Comparison of ENCODE assay signal across 20 cellular contexts in genomic region chr7:131897790-131898165, GRCh38.
DNase-seq lines count a peak whose midpoint lies in the region; ATAC-seq, FAIRE-seq and TF ChIP-seq lines count a peak whose summit lies in the region.
"Had no signal": no experiment of that assay in that cellular context is flagged by ENCODE, and none has a peak within 500 bp of the region (broad histone marks: within the 10 kb centered on the region; RNA-seq: fewer than 3 reads in every experiment).

No MANE protein-coding gene starts in this region.

- H3K27me3 Mint-ChIP-seq in H9 (ENCODE audit: low read depth): peaks cover 51% of the 10 kb centered on the region
- peaks cover 5% of the 10 kb centered on the region for H3K27me3 Mint-ChIP-seq in neural progenitor cell (ENCODE audit: insufficient read depth, low read depth)

- ATAC-seq in GM21447 (IDR thresholded peaks at IDR 0.05; ENCODE audit: unreplicated experiment): no peak

- no peak overlapping the region for H2BK120ac ChIP-seq in H9 (ENCODE audit: low read depth, low read length, poor library complexity, severe bottlenecking)
- no peak overlapping the region for H2BK120ac ChIP-seq in H1 (replicated peaks; ENCODE audit: low read depth, low read length)

- H3K4me1 Mint-ChIP-seq in H9 (peaks cover 30 to 32% of the 10 kb centered on the region in 2 experiments), neural progenitor cell (peaks cover 26% of the 10 kb centered on the region)
- H3K4me1 Mint-ChIP-seq: CD8-positive, alpha-beta memory T cell had no signal

- no peak overlapping the region for H3K4ac ChIP-seq in H9 (ENCODE audit: low read depth, low read length)
- no peak overlapping the region for H3K4ac ChIP-seq in H1 (replicated peaks; ENCODE audit: insufficient read length, low read depth, low read length)

- H3K18ac ChIP-seq in H9 (ENCODE audit: insufficient read length, low read depth, low read length) (no peak overlapping the region), H1 (ENCODE audit: extremely low read depth, low read length) (no peak overlapping the region)

- no peak overlapping the region for H3K27ac ChIP-seq in H9 (ENCODE audit: insufficient read length, low read depth, low read length)
- H3K27ac ChIP-seq in SJSA1: peak overlapping the region; percentile 81; the same call in 1 of the 2 replicates
- no peak overlapping the region for H3K27ac ChIP-seq in H1 (ENCODE audit: low read depth, low read length)
- no peak overlapping the region for H3K27ac ChIP-seq in neural progenitor cell
- H3K27ac ChIP-seq in MM.1S (ENCODE audit: low read length): no peak overlapping the region
- no peak overlapping the region for H3K27ac ChIP-seq in Karpas-422 (ENCODE audit: low read length)
- H3K27ac ChIP-seq: BLaER1 treated with 17β-estradiol and CSF1 and Interleukin-3, amounts not matched to agents 10 nM and 100 nM had no signal

- no peak overlapping the region for H2AK5ac ChIP-seq in H9 (ENCODE audit: insufficient read length, low read length)
- H2AK5ac ChIP-seq in H1 (ENCODE audit: low read depth, low read length): no peak overlapping the region

- H3K36me3 ChIP-seq in SJSA1: no peaks in the 10 kb centered on the region
- H3K36me3 ChIP-seq in H1 (ENCODE audit: control insufficient read depth in 2 of 4, insufficient read depth in 4 of 4, low read length in 3 of 4): no peaks in the 10 kb centered on the region
- no peaks in the 10 kb centered on the region for H3K36me3 ChIP-seq in neural progenitor cell
- no peaks in the 10 kb centered on the region for H3K36me3 ChIP-seq in MM.1S (replicated peaks; ENCODE audit: insufficient read depth, low read length)
- H3K36me3 ChIP-seq in Karpas-422 (ENCODE audit: insufficient read depth, low read length): no peaks in the 10 kb centered on the region
- H3K36me3 ChIP-seq: BLaER1 treated with 17β-estradiol and CSF1 and Interleukin-3, amounts not matched to agents 10 nM and 100 nM had no signal

- H3K9ac ChIP-seq in H9 (ENCODE audit: extremely low read depth, insufficient read length, low read length) (no peak overlapping the region), H1 (replicated peaks in 1 of 4; ENCODE audit: extremely low read depth in 1 of 4, low read depth in 3 of 4, low read length in 3 of 4) (no peak overlapping the region), neural progenitor cell (no peak overlapping the region), MM.1S (ENCODE audit: low read length) (no peak overlapping the region), Karpas-422 (ENCODE audit: low read length) (no peak overlapping the region)
- H3K9ac ChIP-seq: BLaER1 treated with 17β-estradiol and CSF1 and Interleukin-3, amounts not matched to agents 10 nM and 100 nM had no signal

- H2BK12ac ChIP-seq in H9 (ENCODE audit: insufficient read length, low read depth, low read length) (no peak overlapping the region), H1 (ENCODE audit: low read depth, low read length) (no peak overlapping the region)

- peaks cover 3% of the 10 kb centered on the region; the same call in 1 of the 2 replicates for H3K4me1 ChIP-seq in H9 (ENCODE audit: insufficient read depth, low read length)
- peaks cover 53% of the 10 kb centered on the region for H3K4me1 ChIP-seq in SJSA1 (replicated peaks)
- peaks cover 5 to 16% (median 11%) of the 10 kb centered on the region in 4 experiments for H3K4me1 ChIP-seq in H1 (replicated peaks in 1 of 4; ENCODE audit: control insufficient read depth in 3 of 4, insufficient read depth in 4 of 4, low read length in 3 of 4)
- peaks cover 18% of the 10 kb centered on the region for H3K4me1 ChIP-seq in neural progenitor cell
- no peaks in the 10 kb centered on the region for H3K4me1 ChIP-seq in MM.1S (ENCODE audit: low read length)
- no peaks in the 10 kb centered on the region for H3K4me1 ChIP-seq in Karpas-422 (ENCODE audit: low read length)

- H3K36me3 Mint-ChIP-seq in H9 (ENCODE audit: insufficient read depth in 1 of 3, low read depth in 3 of 3): peaks cover 0 to 2% (median 0%) of the 10 kb centered on the region in 3 experiments; a peak in 2 of 7 replicates
- H3K36me3 Mint-ChIP-seq in neural progenitor cell: no peaks in the 10 kb centered on the region

- H4K5ac ChIP-seq in H9 (ENCODE audit: insufficient read length, low read depth, low read length) (no peak overlapping the region), H1 (ENCODE audit: insufficient read length, low read depth, low read length) (no peak overlapping the region)

- H2AFZ ChIP-seq in H9 (ENCODE audit: low read length) (no peak overlapping the region), H1 (ENCODE audit: low read length) (no peak overlapping the region), neural progenitor cell (replicated peaks) (no peak overlapping the region), MM.1S (ENCODE audit: low read length) (no peak overlapping the region), Karpas-422 (ENCODE audit: low read length) (no peak overlapping the region)

- H3K9me2 ChIP-seq in MM.1S (replicated peaks; ENCODE audit: insufficient read depth, low read length) (no peaks in the 10 kb centered on the region), Karpas-422 (replicated peaks; ENCODE audit: insufficient read depth, low read length) (no peaks in the 10 kb centered on the region)

- no peaks in the 10 kb centered on the region for H4K20me1 ChIP-seq in H9 (ENCODE audit: control insufficient read depth, insufficient read depth, insufficient read length)
- H4K20me1 ChIP-seq in H1 (replicated peaks in 1 of 2; ENCODE audit: control insufficient read depth in 1 of 2, insufficient read depth in 2 of 2, low read length in 2 of 2): no peaks in the 10 kb centered on the region
- H4K20me1 ChIP-seq in neural progenitor cell (ENCODE audit: low read depth): no peaks in the 10 kb centered on the region
- H4K20me1 ChIP-seq in MM.1S (ENCODE audit: insufficient read depth, low read length): no peaks in the 10 kb centered on the region
- no peaks in the 10 kb centered on the region for H4K20me1 ChIP-seq in Karpas-422 (ENCODE audit: insufficient read depth, low read depth, low read length)
- H4K20me1 ChIP-seq: BLaER1 treated with 17β-estradiol and CSF1 and Interleukin-3, amounts not matched to agents 10 nM and 100 nM had no signal

- H4K91ac ChIP-seq in H9 (ENCODE audit: insufficient read length, low read depth, low read length): peak overlapping the region; percentile 51
- H4K91ac ChIP-seq in H1 (replicated peaks; ENCODE audit: insufficient read length, low read length): no peak overlapping the region

- H3K27me3 ChIP-seq in H9 (ENCODE audit: insufficient read depth, low read length): no peaks in the 10 kb centered on the region
- no peaks in the 10 kb centered on the region for H3K27me3 ChIP-seq in SJSA1 (replicated peaks)
- H3K27me3 ChIP-seq in H1 (replicated peaks in 1 of 4; ENCODE audit: control insufficient read depth in 3 of 4, extremely low read depth in 1 of 4, insufficient read depth in 3 of 4, low read length in 3 of 4): peaks cover 0 to 7% (median 4%) of the 10 kb centered on the region in 4 experiments; a peak in 3 of 7 replicates
- H3K27me3 ChIP-seq in neural progenitor cell: peaks cover 54% of the 10 kb centered on the region
- no peaks in the 10 kb centered on the region for H3K27me3 ChIP-seq in MM.1S (replicated peaks; ENCODE audit: insufficient read depth, low read length)
- no peaks in the 10 kb centered on the region for H3K27me3 ChIP-seq in Karpas-422 (ENCODE audit: low read length)
- H3K27me3 ChIP-seq: BLaER1 treated with 17β-estradiol and CSF1 and Interleukin-3, amounts not matched to agents 10 nM and 100 nM had no signal

- no peak overlapping the region for H3K23ac ChIP-seq in H9 (ENCODE audit: insufficient read length, low read depth, low read length)
- no peak overlapping the region for H3K23ac ChIP-seq in H1 (ENCODE audit: insufficient read length)

- no peak for TF ChIP-seq POLR2A in H1 (IDR thresholded peaks at IDR 0.05; ENCODE audit: control extremely low read depth in 1 of 2, low read depth in 2 of 2, low read length in 2 of 2)

- POLR2A ChIA-PET in H1 (lab: Charles Lee; ENCODE audit: partially characterized antibody): no interaction called here

- TF ChIP-seq CTCF in H9 (conservative IDR thresholded peaks at IDR 0.05) (no peak), H1 (IDR thresholded peaks at IDR 0.05; ENCODE audit: control extremely low read depth in 1 of 3, insufficient read depth in 1 of 3, low read depth in 1 of 3, low read length in 3 of 3) (no peak), neural progenitor cell (IDR thresholded peaks at IDR 0.05) (no peak), MM.1S (IDR thresholded peaks at IDR 0.05; ENCODE audit: low read length) (no peak)

- TF ChIP-seq EP300 in H1 (IDR thresholded peaks at IDR 0.05; ENCODE audit: borderline replicate concordance in 1 of 2, low read depth in 2 of 2, low read length in 2 of 2): no peak

- H3K4me3 Mint-ChIP-seq in H9: no peak overlapping the region
- no peak overlapping the region for H3K4me3 Mint-ChIP-seq in neural progenitor cell
- H3K4me3 Mint-ChIP-seq: CD8-positive, alpha-beta memory T cell; HFFc6 had no signal

- H3K56ac ChIP-seq in H9 (ENCODE audit: insufficient read length, low read depth, low read length) (no peak overlapping the region), H1 (replicated peaks; ENCODE audit: insufficient read length, low read depth, low read length) (no peak overlapping the region)

- H4K8ac ChIP-seq in H9 (replicated peaks; ENCODE audit: insufficient read length, low read depth, low read length): no peak overlapping the region
- H4K8ac ChIP-seq in H1 (ENCODE audit: extremely low read depth, insufficient read depth, low read length): no peak overlapping the region

- H3K79me1 ChIP-seq in H9 (ENCODE audit: insufficient read depth, low read depth, low read length, poor library complexity, severe bottlenecking): no peaks in the 10 kb centered on the region
- no peaks in the 10 kb centered on the region for H3K79me1 ChIP-seq in H1 (ENCODE audit: low read depth, low read length)

- no CpG with 5 or more reads among the region's 2 CpGs for WGBS in H9 (ENCODE audit: extremely low coverage, insufficient read length, low lambda C conversion rate)
- WGBS in H1 (ENCODE audit: extremely low coverage in 1 of 2, insufficient coverage in 1 of 2, insufficient read length in 1 of 2, insufficient replicate concordance in 2 of 2, low coverage in 1 of 2, low lambda C conversion rate in 2 of 2, missing lambda C conversion rate in 1 of 2), 2 experiments: 98% methylated on average over 2 of the region's 2 CpGs; no CpG with 5 or more reads in 1 of the 2 experiments

- H3K4me2 ChIP-seq in H9 (ENCODE audit: insufficient read depth, insufficient read length, low read length): no peak overlapping the region
- H3K4me2 ChIP-seq in H1 (ENCODE audit: insufficient read depth in 1 of 2, low read depth in 2 of 2, low read length in 2 of 2): peak overlapping the region in 1 of 2 experiments; percentile 67; a peak in 1 of 4 replicates
- H3K4me2 ChIP-seq in neural progenitor cell: no peak overlapping the region
- H3K4me2 ChIP-seq in MM.1S (ENCODE audit: low read depth, low read length): no peak overlapping the region
- no peak overlapping the region for H3K4me2 ChIP-seq in Karpas-422 (ENCODE audit: low read depth, low read length, poor library complexity, severe bottlenecking)

- H2BK15ac ChIP-seq in H9 (ENCODE audit: low read depth, low read length) (no peak overlapping the region), H1 (ENCODE audit: low read length) (no peak overlapping the region)

- H3K79me2 ChIP-seq in H9 (ENCODE audit: insufficient read depth, low read length) (no peaks in the 10 kb centered on the region), H1 (ENCODE audit: control insufficient read depth in 1 of 2, insufficient read depth in 2 of 2, low read length in 2 of 2) (0 out of 4 replicates have a peak, but pooled peaks cover 0 to 3% of the 10 kb centered on the region in 2 experiments), neural progenitor cell (ENCODE audit: low read depth) (no peaks in the 10 kb centered on the region), MM.1S (ENCODE audit: low read length) (no peaks in the 10 kb centered on the region), Karpas-422 (ENCODE audit: low read length) (no peaks in the 10 kb centered on the region)

- no peak overlapping the region for H3T11ph ChIP-seq in H9 (ENCODE audit: low read length)

- no peaks in the 10 kb centered on the region for H3K9me3 ChIP-seq in H9 (ENCODE audit: control insufficient read depth, low read depth, low read length)
- H3K9me3 ChIP-seq in SJSA1 (replicated peaks): no peaks in the 10 kb centered on the region
- H3K9me3 ChIP-seq in H1 (ENCODE audit: insufficient read depth in 2 of 2, low read depth in 1 of 2, low read length in 1 of 2): no peaks in the 10 kb centered on the region
- H3K9me3 ChIP-seq in neural progenitor cell (ENCODE audit: low read depth): no peaks in the 10 kb centered on the region
- H3K9me3 ChIP-seq in MM.1S (replicated peaks; ENCODE audit: insufficient read depth, low read length): no peaks in the 10 kb centered on the region
- H3K9me3 ChIP-seq in Karpas-422 (ENCODE audit: low read length): no peaks in the 10 kb centered on the region

- no peak for FAIRE-seq in H1 (lab: Jason Lieb, UNC)
- FAIRE-seq: D721Med, GM12892, GM18507 had no signal

- DNase-seq in H9 (peak; percentile 18), SJSA1 (ENCODE audit: low read depth in 1 of 2, low spot score in 2 of 2) (peak in 1 of 2 experiments; percentile 13), H1 (ENCODE audit: low read depth in 1 of 2, low spot score in 2 of 2) (no peak), neural progenitor cell (ENCODE audit: low spot score) (no peak), MM.1S (no peak), Karpas-422 (no peak)
- DNase-seq: CD8-positive, alpha-beta memory T cell; GOT3; HFFc6; IMR-90; NCI-H1048; NCI-H1436; NCI-H2029 treated with DMSO at 0.1 percent for 48 hours; NCI-H748 treated with DMSO at 0.1 percent for 48 hours; SHP77 treated with DMSO at 0.1 percent for 48 hours had no signal

- no peak for TF ChIP-seq RAD21 in H1 (IDR thresholded peaks at IDR 0.05 in 1 of 2, conservative IDR thresholded peaks at IDR 0.05 in 1 of 2; ENCODE audit: low read depth in 2 of 2, low read length in 2 of 2)

- H3K23me2 ChIP-seq in H9 (ENCODE audit: insufficient read length, low read depth, low read length, poor library complexity, severe bottlenecking) (no peaks in the 10 kb centered on the region), H1 (ENCODE audit: low read depth, low read length) (no peaks in the 10 kb centered on the region)

- H2BK5ac ChIP-seq in H9 (ENCODE audit: insufficient read length, low read length) (no peak overlapping the region), H1 (ENCODE audit: low read depth, low read length) (no peak overlapping the region)

- H3K4me3 ChIP-seq in SJSA1: no peak overlapping the region
- H3K4me3 ChIP-seq in H1 (ENCODE audit: extremely low read depth in 1 of 4, insufficient read depth in 2 of 4, low read depth in 3 of 4, low read length in 4 of 4): no peak overlapping the region
- no peak overlapping the region for H3K4me3 ChIP-seq in neural progenitor cell
- no peak overlapping the region for H3K4me3 ChIP-seq in MM.1S (ENCODE audit: low read length)
- no peak overlapping the region for H3K4me3 ChIP-seq in Karpas-422 (ENCODE audit: low read length)
- H3K4me3 ChIP-seq: BLaER1 treated with 17β-estradiol and CSF1 and Interleukin-3, amounts not matched to agents 10 nM and 100 nM had no signal

- H3K27ac Mint-ChIP-seq in H9: peak overlapping the region in 1 of 3 experiments; percentile 19; a peak in 2 of 7 replicates
- H3K27ac Mint-ChIP-seq in neural progenitor cell: peak overlapping the region; percentile 48
- H3K27ac Mint-ChIP-seq: CD8-positive, alpha-beta memory T cell had no signal

- peaks cover 15% of the 10 kb centered on the region for H3F3A ChIP-seq in neural progenitor cell (ENCODE audit: low read depth)
- no peaks in the 10 kb centered on the region for H3F3A ChIP-seq in MM.1S (ENCODE audit: insufficient read depth, low read length)

- no peak overlapping the region for H2BK20ac ChIP-seq in H9 (ENCODE audit: low read depth, low read length, poor library complexity, severe bottlenecking)
- peak overlapping the region; percentile 50; the same call in 1 of the 2 replicates for H2BK20ac ChIP-seq in H1 (ENCODE audit: low read length)

- H3K9me3 Mint-ChIP-seq in H9 (peaks cover 0 to 2% of the 10 kb centered on the region in 2 experiments; a peak in 1 of 5 replicates), neural progenitor cell (no peaks in the 10 kb centered on the region)
- H3K9me3 Mint-ChIP-seq: HFFc6 had no signal

- CTCF ChIA-PET in H1 (lab: Charles Lee; ENCODE audit: partially characterized antibody): interaction anchor here (0.9 to 2.4 kb wide), 7 partner anchors 10 to 206 kb away, joined by 3 to 20 read pairs (median 5); no protein-coding TSS in a partner anchor

- H3K14ac ChIP-seq in H9 (ENCODE audit: insufficient read depth, low read length): no peak overlapping the region
- H3K14ac ChIP-seq in H1 (ENCODE audit: insufficient read length): no peak overlapping the region
